Comparison of ENCODE assay signal across 7 cellular contexts in genomic region chr15:37618368-37618767, GRCh38.
"Had no signal": no experiment of that assay in that cellular context is flagged by ENCODE, and none has a peak within 500 bp of the region (broad histone marks: within the 10 kb centered on the region; RNA-seq: fewer than 3 reads in every experiment).

No MANE protein-coding gene starts in this region.

- DNase-seq: GM23248, GOT3, H7, Karpas-422, KBM-7 had no signal

- ATAC-seq: HCT116, HepG2 had no signal
